In genomic region chr15:96350884-96351639, GRCh38 we compare ENCODE assay signal across 20 cellular contexts. TPM values are rescaled to one million over a fixed set of nuclear protein-coding genes. Genes with fewer than 3 reads are reported as not detected.
DNase-seq lines count a peak whose midpoint lies in the region; ATAC-seq, FAIRE-seq and TF ChIP-seq lines count a peak whose summit lies in the region.
"Had no signal": no experiment of that assay in that cellular context is flagged by ENCODE, and none has a peak within 500 bp of the region (broad histone marks: within the 10 kb centered on the region; RNA-seq: fewer than 3 reads in every experiment).

No MANE protein-coding gene starts in this region.

- in situ Hi-C loops in HepG2 (cut with HindIII; ENCODE audit: extremely low pct_ligation_motif_present, low pct_unique_long_range_greater_than_20kb) = loop anchor here (25.0 kb wide), 1 partner anchor 1411 kb away; no protein-coding TSS in a partner anchor

- H3K36me3 ChIP-seq in liver (ENCODE audit: control insufficient read depth in 4 of 4, insufficient read depth in 3 of 4, low read depth in 1 of 4, low read length in 3 of 4) (no peaks in the 10 kb centered on the region), HepG2 (replicated peaks in 1 of 2; ENCODE audit: control insufficient read depth in 1 of 2, insufficient read depth in 2 of 2, low read length in 2 of 2) (no peaks in the 10 kb centered on the region), prostate gland (no peaks in the 10 kb centered on the region), vagina (no peaks in the 10 kb centered on the region)
- H3K36me3 ChIP-seq: HAP-1 had no signal

- no peak overlapping the region for H3K9ac ChIP-seq in liver (ENCODE audit: low read depth in 1 of 2, low read length in 2 of 2)
- no peak overlapping the region for H3K9ac ChIP-seq in HepG2 (ENCODE audit: insufficient read depth, low read depth, low read length)

- no peak for ATAC-seq in HepG2
- no peak for ATAC-seq in right cardiac atrium
- ATAC-seq in HG02763 (IDR thresholded peaks at IDR 0.05; ENCODE audit: unreplicated experiment) = no peak
- no peak for ATAC-seq in GM19467 (IDR thresholded peaks at IDR 0.05; ENCODE audit: unreplicated experiment)
- ATAC-seq in HG03342 (IDR thresholded peaks at IDR 0.05; ENCODE audit: unreplicated experiment) = no peak
- ATAC-seq: activated naive CD8-positive, alpha-beta T cell treated with anti-CD3 and anti-CD28 coated beads, Interleukin-2, amount 50 U/mL, for 24 hours; PC-3 had no signal

- H4K20me1 ChIP-seq in HepG2 (ENCODE audit: insufficient read depth, low read length) = no peaks in the 10 kb centered on the region

- no peak for DNase-seq in HepG2 (ENCODE audit: low spot score)
- no peak for DNase-seq in right cardiac atrium
- no peak for DNase-seq in prostate gland (ENCODE audit: low spot score)
- DNase-seq in vagina (ENCODE audit: extremely low spot score in 2 of 2) = no peak
- DNase-seq: activated CD4-positive, alpha-beta T cell treated with anti-CD3 and anti-CD28 coated beads, Interleukin-2, amount 50 U/mL, for 48 hours; activated naive CD8-positive, alpha-beta T cell treated with anti-CD3 and anti-CD28 coated beads, Interleukin-2, amount 50 U/mL, for 24 hours; activated T-cell treated with anti-CD3 and anti-CD28 coated beads, Interleukin-2, amount 50 U/mL, for 48 hours; NCI-H2029; NCI-H526 treated with DMSO at 0.1 percent for 48 hours; PC-3; stimulated activated CD4-positive, alpha-beta T cell treated with anti-CD3 and anti-CD28 coated beads, Interleukin-2, amount 100 ng/mL, for 48 hours; stimulated activated CD8-positive, alpha-beta memory T cell treated with anti-CD3 and anti-CD28 coated beads, Interleukin-4, amount 100 ng/mL, for 48 hours had no signal

- intact Hi-C loops in HepG2 (cut with micrococcal nuclease; ENCODE audit: unreplicated experiment) = loop anchor here (10.0 kb wide), 1 partner anchor 436 kb away; no protein-coding TSS in a partner anchor
- intact Hi-C loops in right cardiac atrium (cut with DNase I) = loop anchor here in 2 of 4 donors (10.0 kb wide), 2 partner anchors 234 to 884 kb away; no protein-coding TSS in a partner anchor
- intact Hi-C loops in prostate gland (cut with DNase I) = no loop called here
- intact Hi-C loops in vagina (cut with DNase I) = loop anchor here (5.0 kb wide), 1 partner anchor 1606 kb away; no protein-coding TSS in a partner anchor

- BruUV-seq in HepG2 (replicated peaks; lab: Mats Ljungman, UMichigan) = no TSS peak

- POLR2A ChIA-PET in HepG2 (lab: Yijun Ruan, JAX) = no interaction called here

- H3K27ac ChIP-seq in liver (ENCODE audit: low read depth in 1 of 2, low read length in 2 of 2) (peak overlapping the region; percentile 66 to 88), HepG2 (ENCODE audit: extremely low read length, insufficient read depth, low read length) (no peak overlapping the region), right cardiac atrium (ENCODE audit: low read length) (peak overlapping the region; percentile 45), prostate gland (peak overlapping the region; percentile 26 to 44), vagina (peak overlapping the region; percentile 99)
- H3K27ac ChIP-seq: epithelial cell of prostate, hepatocyte had no signal

- no peaks in the 10 kb centered on the region for H3K27me3 ChIP-seq in liver (ENCODE audit: control insufficient read depth in 4 of 4, insufficient read depth in 4 of 4, low read length in 3 of 4)
- no peaks in the 10 kb centered on the region; a peak in 1 of 5 replicates for H3K27me3 ChIP-seq in HepG2 (ENCODE audit: control insufficient read depth in 1 of 2, insufficient read depth in 2 of 2, low read length in 2 of 2)
- no peaks in the 10 kb centered on the region for H3K27me3 ChIP-seq in right cardiac atrium (ENCODE audit: control insufficient read depth, insufficient read depth)
- no peaks in the 10 kb centered on the region for H3K27me3 ChIP-seq in prostate gland (replicated peaks; ENCODE audit: insufficient read depth)
- no peaks in the 10 kb centered on the region for H3K27me3 ChIP-seq in vagina

- TF ChIP-seq EP300 in HepG2 (IDR thresholded peaks at IDR 0.05; ENCODE audit: low read depth in 2 of 2, low read length in 2 of 2) = no peak
- no peak for TF ChIP-seq EP300 in HepG2 (CRISPR knock-in tag; IDR thresholded peaks at IDR 0.05; ENCODE audit: borderline replicate concordance)

- H3K4me3 ChIP-seq in liver (ENCODE audit: low read depth in 1 of 3, low read length in 3 of 3) (peak overlapping the region in 1 of 3 donors; percentile 39), HepG2 (replicated peaks in 1 of 3; ENCODE audit: insufficient read depth in 1 of 3, low read depth in 2 of 3, low read length in 3 of 3) (no peak overlapping the region), right cardiac atrium (ENCODE audit: low read length) (no peak overlapping the region), prostate gland (no peak overlapping the region), vagina (peak overlapping the region; percentile 7 to 12)
- H3K4me3 ChIP-seq: HAP-1, hepatocyte had no signal

- WGBS in liver = 57% methylated on average over 19 of the region's 19 CpGs
- WGBS in HepG2 (ENCODE audit: low lambda C conversion rate) = 90% methylated on average over 19 of the region's 19 CpGs
- WGBS in right cardiac atrium = 60% methylated on average over 19 of the region's 19 CpGs
- WGBS in prostate gland = 82% methylated on average over 19 of the region's 19 CpGs

- peaks cover 8 to 42% (median 31%) of the 10 kb centered on the region in 4 donors for H3K4me1 ChIP-seq in liver (ENCODE audit: control insufficient read depth in 4 of 4, insufficient read depth in 4 of 4, low read length in 3 of 4)
- peaks cover 14% of the 10 kb centered on the region for H3K4me1 ChIP-seq in HepG2 (ENCODE audit: insufficient read depth, low read length)
- H3K4me1 ChIP-seq in right cardiac atrium (ENCODE audit: control insufficient read depth, insufficient read depth, low read length) = peaks cover 4% of the 10 kb centered on the region
- no peaks in the 10 kb centered on the region for H3K4me1 ChIP-seq in prostate gland (replicated peaks)
- peaks cover 43% of the 10 kb centered on the region for H3K4me1 ChIP-seq in vagina

- TF ChIP-seq RAD21 in liver (IDR thresholded peaks at IDR 0.05) = no peak
- TF ChIP-seq RAD21 in HepG2 (CRISPR knock-in tag; IDR thresholded peaks at IDR 0.05) = no peak

- TF ChIP-seq POLR2A in HepG2 (IDR thresholded peaks at IDR 0.05; ENCODE audit: insufficient read depth in 1 of 2, low read depth in 2 of 2, low read length in 2 of 2) (no peak), prostate gland (IDR thresholded peaks at IDR 0.05) (no peak), vagina (IDR thresholded peaks at IDR 0.05) (no peak)

- CTCF ChIA-PET in HepG2 (lab: Yijun Ruan, JAX; ENCODE audit: low intra/inter-chr PET ratio, low total read pairs) = no interaction called here

- no peak for FAIRE-seq in HepG2 (lab: Jason Lieb, UNC)
- FAIRE-seq: urothelium cell line had no signal

- H3K9me3 ChIP-seq in liver (ENCODE audit: control insufficient read depth in 4 of 4, low read length in 3 of 4) (no peaks in the 10 kb centered on the region), HepG2 (ENCODE audit: low read length) (no peaks in the 10 kb centered on the region), right cardiac atrium (ENCODE audit: control insufficient read depth, low read length) (no peaks in the 10 kb centered on the region), prostate gland (no peaks in the 10 kb centered on the region), vagina (no peaks in the 10 kb centered on the region)
- H3K9me3 ChIP-seq: HAP-1 had no signal

- no peak overlapping the region for H2AFZ ChIP-seq in HepG2 (ENCODE audit: low read length)
- H2AFZ ChIP-seq: hepatocyte had no signal

- H3K79me2 ChIP-seq in HepG2 (ENCODE audit: insufficient read depth, low read length) = no peaks in the 10 kb centered on the region

- H3K4me2 ChIP-seq in HepG2 (ENCODE audit: low read depth, low read length) = no peak overlapping the region

- no peak for TF ChIP-seq CTCF in liver (IDR thresholded peaks at IDR 0.05; ENCODE audit: low read depth, low read length, missing input control)
- TF ChIP-seq CTCF in HepG2 (CRISPR knock-in tag; IDR thresholded peaks at IDR 0.05) = no peak
- TF ChIP-seq CTCF in prostate gland (IDR thresholded peaks at IDR 0.05) = no peak
- TF ChIP-seq CTCF in vagina (IDR thresholded peaks at IDR 0.05) = no peak

TF ChIP-seq in liver, 16 proteins besides CTCF, POLR2A, EP300 and RAD21 (continues in another document):
- TF ChIP-seq FOXA1 (IDR thresholded peaks at IDR 0.05) (no peak), TAF1 (conservative IDR thresholded peaks at IDR 0.05) (no peak)

TF ChIP-seq in HepG2, 621 proteins besides CTCF, POLR2A, EP300 and RAD21 (continues in another document):
- TF ChIP-seq ZNF660 (CRISPR knock-in tag; IDR thresholded peaks at IDR 0.05; ENCODE audit: borderline replicate concordance, low read depth) (no peak), SMAD9 (CRISPR knock-in tag; IDR thresholded peaks at IDR 0.05) (no peak), ZNF350 (CRISPR knock-in tag; IDR thresholded peaks at IDR 0.05; ENCODE audit: borderline replicate concordance, low read depth) (no peak)

RNA-seq across cellular contexts. Expression of gene NR2F2, which starts 20.6 kb away (rescaled TPM):
- total RNA-seq in liver (1 to 10 TPM; 5.9 to 6.4 TPM), HepG2 (2016; rRNA removed; fragmentation: Illumina TruSeq; extraction: Trizol) (3.5 and 5.0 TPM in 2 replicates), right cardiac atrium (10 to 100 TPM; 44.3 to 68.6 (median 54.8) TPM), prostate gland (10 to 100 TPM; 48.7 to 58.1 TPM), vagina (39.8 TPM)
- polyA plus RNA-seq in liver (10 to 100 TPM; 12.0 to 22.4 TPM), HepG2 (2011; rRNA removed) (4.0 and 4.7 TPM in 2 replicates), right cardiac atrium (43.0 TPM)
- total RNA-seq in HepG2 (2016; cell fraction: cytosol; rRNA removed; fragmentation: Illumina TruSeq; extraction: Trizol; ENCODE audit: low read depth) = 0.61 and 0.79 TPM in 2 replicates
- total RNA-seq in HepG2 (2016; cell fraction: insoluble cytoplasmic fraction; rRNA removed; fragmentation: Illumina TruSeq; extraction: Trizol) = 3.8 and 4.3 TPM in 2 replicates
- total RNA-seq in HepG2 (2016; cell fraction: membrane; rRNA removed; fragmentation: Illumina TruSeq; extraction: Trizol) = 2.4 and 2.8 TPM in 2 replicates
- total RNA-seq in HepG2 (2016; cell fraction: nucleus; rRNA removed; fragmentation: Illumina TruSeq; extraction: Trizol) = 8.2 and 8.4 TPM in 2 replicates
- 3.5 and 3.6 TPM in 2 replicates for polyA plus RNA-seq in HepG2 (2011; cell fraction: cytosol; rRNA removed)
- 13.5 and 15.0 TPM in 2 replicates for polyA plus RNA-seq in HepG2 (2011; cell fraction: nucleus; rRNA removed)
- 20.1 and 28.6 TPM in 2 replicates for polyA plus RNA-seq in HepG2 (2012)
- 0.70 TPM in 2 replicates for polyA plus RNA-seq in HepG2 (2016; cell fraction: cytosol; fragmentation: Illumina TruSeq; extraction: Trizol; ENCODE audit: low read depth)
- polyA plus RNA-seq in HepG2 (2016; cell fraction: insoluble cytoplasmic fraction; fragmentation: Illumina TruSeq; extraction: Trizol; ENCODE audit: low read depth) = 14.4 and 16.5 TPM in 2 replicates
- 3.3 and 3.6 TPM in 2 replicates for polyA plus RNA-seq in HepG2 (2016; cell fraction: membrane; fragmentation: Illumina TruSeq; extraction: Trizol; ENCODE audit: low read depth)
- polyA plus RNA-seq in HepG2 (2016; cell fraction: nucleus; fragmentation: Illumina TruSeq; extraction: Trizol; ENCODE audit: insufficient read depth, low read depth) = 27.1 and 27.3 TPM in 2 replicates
- polyA minus RNA-seq in HepG2 (2011; rRNA and poly(A)+ RNA removed; ENCODE audit: low replicate concordance) = 15.2 and 51.3 TPM in 2 replicates
- polyA minus RNA-seq in HepG2 (2011; cell fraction: cytosol; rRNA and poly(A)+ RNA removed) = 6.7 and 11.9 TPM in 2 replicates
- 11.7 and 14.2 TPM in 2 replicates for polyA minus RNA-seq in HepG2 (2011; cell fraction: nucleus; rRNA and poly(A)+ RNA removed)

Comparison
In these comparisons a context has a peak if more than half of its experiments do, and no peak if none do; other contexts are left out.
1. H3K4me3 ChIP-seq: peak in vagina (2 of 2); none in HepG2 (0 of 3), right cardiac atrium (single experiment) and prostate gland (0 of 2).